Comparison of ENCODE assay signal across 8 cellular contexts in the genomic region with DNA sequence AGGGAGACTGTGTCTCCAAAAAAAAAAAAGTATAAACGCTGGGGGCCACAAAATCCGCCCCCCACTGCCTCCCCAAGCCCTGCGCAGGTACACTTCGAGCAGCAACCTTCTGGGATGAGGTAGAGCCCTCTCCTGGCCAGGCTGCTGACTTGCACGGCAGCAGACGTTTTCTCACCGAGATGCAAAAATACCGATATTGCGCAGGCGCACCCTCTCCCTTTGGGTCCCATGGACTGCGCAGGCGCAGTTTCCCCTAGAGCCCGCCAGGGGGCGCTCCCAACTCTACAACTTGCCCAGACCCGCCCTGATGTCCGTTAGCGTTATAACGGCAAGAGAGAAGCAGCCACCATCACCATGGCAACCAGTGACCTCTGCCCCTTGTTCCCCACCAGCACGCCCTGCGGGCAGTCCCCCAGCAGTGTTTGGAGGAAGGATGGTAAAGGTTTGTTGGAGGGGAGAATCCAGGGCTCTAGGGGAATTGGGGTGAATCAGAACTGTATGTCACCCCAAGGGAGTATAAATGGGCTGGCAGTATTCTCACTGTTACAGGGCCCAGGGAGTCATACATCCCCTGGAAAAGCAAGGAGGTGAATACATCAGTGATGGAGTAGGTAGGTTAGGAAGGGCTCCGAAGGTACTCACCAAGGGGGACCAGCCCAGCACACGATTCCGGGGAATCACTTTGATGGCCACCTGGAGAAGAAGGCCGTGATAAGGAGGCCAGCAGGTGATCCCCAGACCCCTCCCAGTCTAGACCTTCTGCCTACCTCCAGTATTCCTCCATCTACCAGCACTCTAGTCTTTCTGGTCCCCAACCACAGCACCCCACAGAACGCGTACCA. TPM values are rescaled to one million over a fixed set of nuclear protein-coding genes. Genes with fewer than 3 reads are reported as not detected.
DNase-seq lines count a peak whose midpoint lies in the region; ATAC-seq and TF ChIP-seq lines count a peak whose summit lies in the region.

No MANE protein-coding gene starts in this region.

- TF ChIP-seq CTCF in C4-2B (conservative IDR thresholded peaks at IDR 0.05) = peak; percentile 95
- peak; percentile 77 for TF ChIP-seq CTCF in epithelial cell of proximal tubule (conservative IDR thresholded peaks at IDR 0.05; ENCODE audit: low read depth, low read length)

- H3K4me3 ChIP-seq in epithelial cell of proximal tubule (ENCODE audit: low read depth, low read length) = peak overlapping the region; percentile 78

- peak; percentile 50; the same call in 1 of the 2 replicates for TF ChIP-seq RAD21 in Ishikawa (IDR thresholded peaks at IDR 0.05; ENCODE audit: low read depth)

- H3K27ac ChIP-seq in C4-2B = peak overlapping the region; percentile 96

- no peak for TF ChIP-seq EP300 in Ishikawa (IDR thresholded peaks at IDR 0.05; ENCODE audit: borderline replicate concordance)

- peak; percentile 39 for ATAC-seq in GM19463 (IDR thresholded peaks at IDR 0.05; ENCODE audit: unreplicated experiment)

- DNase-seq in OCI-M1 (lab: John Stamatoyannopoulos, UW) (peak; percentile 96), epithelial cell of proximal tubule (ENCODE audit: low read depth) (peak; percentile 39), mucosa of gallbladder (ENCODE audit: low spot score) (peak; percentile 93)
- DNase-seq in activated T-cell treated with anti-CD3 and anti-CD28 coated beads, Interleukin-2, amount 50 U/mL, for 1 hour = peak; percentile 89
- peak; percentile 74 to 77 for DNase-seq in stimulated activated CD8-positive, alpha-beta memory T cell treated with anti-CD3 and anti-CD28 coated beads, Interleukin-4, amount 100 ng/mL, for 4 hours (ENCODE audit: low read depth in 2 of 2, low spot score in 1 of 2)

TF ChIP-seq in Ishikawa, 13 proteins besides CTCF, POLR2A, EP300 and RAD21:
- TF ChIP-seq, protein P1, sequence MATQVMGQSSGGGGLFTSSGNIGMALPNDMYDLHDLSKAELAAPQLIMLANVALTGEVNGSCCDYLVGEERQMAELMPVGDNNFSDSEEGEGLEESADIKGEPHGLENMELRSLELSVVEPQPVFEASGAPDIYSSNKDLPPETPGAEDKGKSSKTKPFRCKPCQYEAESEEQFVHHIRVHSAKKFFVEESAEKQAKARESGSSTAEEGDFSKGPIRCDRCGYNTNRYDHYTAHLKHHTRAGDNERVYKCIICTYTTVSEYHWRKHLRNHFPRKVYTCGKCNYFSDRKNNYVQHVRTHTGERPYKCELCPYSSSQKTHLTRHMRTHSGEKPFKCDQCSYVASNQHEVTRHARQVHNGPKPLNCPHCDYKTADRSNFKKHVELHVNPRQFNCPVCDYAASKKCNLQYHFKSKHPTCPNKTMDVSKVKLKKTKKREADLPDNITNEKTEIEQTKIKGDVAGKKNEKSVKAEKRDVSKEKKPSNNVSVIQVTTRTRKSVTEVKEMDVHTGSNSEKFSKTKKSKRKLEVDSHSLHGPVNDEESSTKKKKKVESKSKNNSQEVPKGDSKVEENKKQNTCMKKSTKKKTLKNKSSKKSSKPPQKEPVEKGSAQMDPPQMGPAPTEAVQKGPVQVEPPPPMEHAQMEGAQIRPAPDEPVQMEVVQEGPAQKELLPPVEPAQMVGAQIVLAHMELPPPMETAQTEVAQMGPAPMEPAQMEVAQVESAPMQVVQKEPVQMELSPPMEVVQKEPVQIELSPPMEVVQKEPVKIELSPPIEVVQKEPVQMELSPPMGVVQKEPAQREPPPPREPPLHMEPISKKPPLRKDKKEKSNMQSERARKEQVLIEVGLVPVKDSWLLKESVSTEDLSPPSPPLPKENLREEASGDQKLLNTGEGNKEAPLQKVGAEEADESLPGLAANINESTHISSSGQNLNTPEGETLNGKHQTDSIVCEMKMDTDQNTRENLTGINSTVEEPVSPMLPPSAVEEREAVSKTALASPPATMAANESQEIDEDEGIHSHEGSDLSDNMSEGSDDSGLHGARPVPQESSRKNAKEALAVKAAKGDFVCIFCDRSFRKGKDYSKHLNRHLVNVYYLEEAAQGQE (IDR thresholded peaks at IDR 0.05; ENCODE audit: low read depth) = no peak
- TF ChIP-seq, protein P2, sequence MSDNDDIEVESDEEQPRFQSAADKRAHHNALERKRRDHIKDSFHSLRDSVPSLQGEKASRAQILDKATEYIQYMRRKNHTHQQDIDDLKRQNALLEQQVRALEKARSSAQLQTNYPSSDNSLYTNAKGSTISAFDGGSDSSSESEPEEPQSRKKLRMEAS (IDR thresholded peaks at IDR 0.05) = no peak
- TF ChIP-seq TEAD4 (IDR thresholded peaks at IDR 0.05) (no peak), TCF12 (IDR thresholded peaks at IDR 0.05; ENCODE audit: low read depth) (no peak), ZBTB7A (IDR thresholded peaks at IDR 0.05; ENCODE audit: low read depth) (no peak), EGR1 (IDR thresholded peaks at IDR 0.05) (no peak), CREB1 (IDR thresholded peaks at IDR 0.05; ENCODE audit: low read depth) (no peak), CEBPB (IDR thresholded peaks at IDR 0.05) (no peak), FOXM1 (IDR thresholded peaks at IDR 0.05; ENCODE audit: borderline replicate concordance, low read depth) (no peak), NFIC (IDR thresholded peaks at IDR 0.05) (no peak), TAF1 (IDR thresholded peaks at IDR 0.05; ENCODE audit: low read depth) (no peak)
- TF ChIP-seq, protein P3, sequence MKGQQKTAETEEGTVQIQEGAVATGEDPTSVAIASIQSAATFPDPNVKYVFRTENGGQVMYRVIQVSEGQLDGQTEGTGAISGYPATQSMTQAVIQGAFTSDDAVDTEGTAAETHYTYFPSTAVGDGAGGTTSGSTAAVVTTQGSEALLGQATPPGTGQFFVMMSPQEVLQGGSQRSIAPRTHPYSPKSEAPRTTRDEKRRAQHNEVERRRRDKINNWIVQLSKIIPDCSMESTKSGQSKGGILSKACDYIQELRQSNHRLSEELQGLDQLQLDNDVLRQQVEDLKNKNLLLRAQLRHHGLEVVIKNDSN (IDR thresholded peaks at IDR 0.05) = no peak

RNA-seq across cellular contexts. Expression of a gene that starts 1.5 kb away (rescaled TPM):
- total RNA-seq in epithelial cell of proximal tubule (10.9 and 13.1 TPM in 2 replicates), mucosa of gallbladder (11.5 TPM)

RNA-seq across cellular contexts. Expression of a gene that starts 5.9 kb away (rescaled TPM):
- 20.5 and 22.0 TPM in 2 replicates for total RNA-seq in epithelial cell of proximal tubule
- total RNA-seq in mucosa of gallbladder = 50.4 TPM

RNA-seq across cellular contexts. Expression of a gene that starts 19.6 kb away (rescaled TPM):
- 84.6 and 86.0 TPM in 2 replicates for total RNA-seq in epithelial cell of proximal tubule
- total RNA-seq in mucosa of gallbladder = 77.5 TPM

RNA-seq across cellular contexts. Expression of a gene that starts 19.8 kb away (rescaled TPM):
- total RNA-seq in epithelial cell of proximal tubule (93.7 and 104 TPM in 2 replicates), mucosa of gallbladder (55.3 TPM)

RNA-seq across cellular contexts. Expression of a gene that starts 40.0 kb away (rescaled TPM):
- total RNA-seq in epithelial cell of proximal tubule (34.4 and 44.2 TPM in 2 replicates), mucosa of gallbladder (57.3 TPM)

Comparison
In these comparisons a context has a peak if more than half of its experiments do, and no peak if none do; other contexts are left out.
1. Peak in every context shown above with its lines: DNase-seq, ATAC-seq, H3K4me3 ChIP-seq and H3K27ac ChIP-seq.
2. DNase-seq: peak in every context shown above with its lines; median percentile 96 in OCI-M1; 93 in mucosa of gallbladder; 89 in activated T-cell treated with anti-CD3 and anti-CD28 coated beads, Interleukin-2, amount 50 U/mL, for 1 hour; 76 in stimulated activated CD8-positive, alpha-beta memory T cell treated with anti-CD3 and anti-CD28 coated beads, Interleukin-4, amount 100 ng/mL, for 4 hours; 39 in epithelial cell of proximal tubule.